25 cellular contexts compared by ENCODE assay signal in genomic region chr2:75237296-75237695, GRCh38. TPM values are rescaled to one million over a fixed set of nuclear protein-coding genes. Genes with fewer than 3 reads are reported as not detected.
"Had no signal": no experiment of that assay in that cellular context is flagged by ENCODE, and none has a peak within 500 bp of the region (broad histone marks: within the 10 kb centered on the region; RNA-seq: fewer than 3 reads in every experiment).

No MANE protein-coding gene starts in this region.

- H3K27me3 Mint-ChIP-seq: stimulated activated memory B cell treated with anti-CD40 and anti-IgM and Interleukin-4, amounts not matched to agents 10 μg/mL and 1 μg/mL and 100 μg/mL, for 72 hours; type B pancreatic cell had no signal

- H3K9me3 ChIP-seq: testis had no signal

- H3K4me3 ChIP-seq: esophagus squamous epithelium, lower lobe of right lung, psoas muscle, sigmoid colon, testis, tibial artery had no signal

- H3K36me3 Mint-ChIP-seq: natural killer cell, type B pancreatic cell had no signal

- H3K27ac Mint-ChIP-seq: effector memory CD8-positive, alpha-beta T cell; natural killer cell; stimulated activated memory B cell treated with anti-CD40 and anti-IgM and Interleukin-4, amounts not matched to agents 10 μg/mL and 1 μg/mL and 100 μg/mL, for 72 hours; type B pancreatic cell had no signal

- H3K4me1 ChIP-seq: esophagus squamous epithelium, lower lobe of right lung, psoas muscle, sigmoid colon, testis, tibial artery had no signal

- DNase-seq: cortex of kidney; effector memory CD8-positive, alpha-beta T cell; erythroblast; esophagus squamous epithelium; hypothalamus; left ventricle myocardium superior; lower lobe of right lung; natural killer cell; posterior cingulate gyrus; psoas muscle; right cardiac atrium; sigmoid colon; stimulated activated CD4-positive, alpha-beta T cell treated with anti-CD3 and anti-CD28 coated beads, Interleukin-4, amount 100 ng/mL, for 4 hours; stimulated activated naive CD8-positive, alpha-beta T cell treated with anti-CD3 and anti-CD28 coated beads, Interleukin-15, Interleukin-2, amounts not matched to agents 100 U/mL and 50 U/mL, for 24 hours; substantia nigra; testis; tibial artery had no signal

- H3K4me3 Mint-ChIP-seq: effector memory CD8-positive, alpha-beta T cell; natural killer cell; stimulated activated memory B cell treated with anti-CD40 and anti-IgM and Interleukin-4, amounts not matched to agents 10 μg/mL and 1 μg/mL and 100 μg/mL, for 72 hours; type B pancreatic cell had no signal

- H3K9me3 Mint-ChIP-seq: type B pancreatic cell had no signal

- H3K27me3 ChIP-seq: esophagus squamous epithelium, sigmoid colon, testis, tibial artery had no signal

- FAIRE-seq: endometrium, frontal cortex had no signal

- H3K27ac ChIP-seq: esophagus squamous epithelium, lower lobe of right lung, psoas muscle, sigmoid colon, testis, tibial artery had no signal

- H3K4me1 Mint-ChIP-seq: natural killer cell; stimulated activated memory B cell treated with anti-CD40 and anti-IgM and Interleukin-4, amounts not matched to agents 10 μg/mL and 1 μg/mL and 100 μg/mL, for 72 hours had no signal

- H3K36me3 ChIP-seq: esophagus squamous epithelium, lower lobe of right lung, sigmoid colon, tibial artery had no signal

RNA-seq across cellular contexts. Expression of gene TACR1, which starts 38.0 kb away (rescaled TPM):
- total RNA-seq: dermis microvascular lymphatic vessel endothelial cell, fibroblast of villous mesenchyme, natural killer cell, osteocyte had no signal
- polyA plus RNA-seq: keratinocyte had no signal
